In the genomic region with DNA sequence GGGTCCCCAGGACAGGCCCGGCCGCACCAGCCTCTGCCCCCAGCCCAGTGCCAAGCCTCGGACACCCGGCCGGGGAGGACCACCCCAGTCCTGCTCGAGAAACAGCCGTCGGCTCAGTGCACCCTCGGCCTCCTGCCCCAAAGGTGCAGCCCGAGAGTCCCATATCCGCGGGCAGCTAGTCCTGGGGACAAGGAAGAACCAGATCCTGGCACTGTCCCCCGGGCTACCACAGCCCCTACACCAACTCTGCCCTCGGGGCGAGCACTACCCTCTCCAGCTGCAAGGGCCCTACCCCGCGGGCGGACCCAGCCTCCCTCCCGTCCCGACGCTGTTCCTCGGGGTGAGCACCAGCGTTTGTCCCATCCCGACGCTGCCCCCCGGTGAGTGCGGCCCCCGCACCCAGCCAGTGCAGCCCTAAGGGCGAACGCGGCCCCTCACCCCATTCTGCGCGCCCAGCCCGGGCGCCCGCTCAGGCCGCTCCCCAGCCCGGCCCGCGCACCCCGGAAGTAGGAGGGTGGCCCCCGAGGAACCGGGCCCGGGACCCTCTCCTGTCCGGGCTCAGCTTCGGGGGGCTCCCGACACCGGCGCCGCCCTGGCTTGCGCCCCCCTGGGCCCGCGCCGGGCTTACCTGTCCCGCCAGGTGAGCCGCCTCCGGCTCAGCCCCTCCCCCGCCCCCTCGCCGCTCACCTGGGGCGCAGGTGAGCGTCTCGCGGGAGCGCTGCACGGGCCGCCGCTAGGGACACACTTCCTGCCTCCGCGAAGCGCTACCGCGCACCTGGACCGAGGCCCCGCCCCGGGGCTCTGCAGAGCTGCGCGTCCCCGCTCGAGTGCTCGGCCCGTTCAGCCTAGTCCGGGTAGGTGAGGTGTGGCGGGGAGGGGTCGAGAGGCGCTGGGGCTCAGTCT, we compare ENCODE assay signal across 2 cellular contexts.
A peak's percentile ranks its signal among the peaks of the same experiment; 100 is the strongest.
TF ChIP-seq lines count a peak whose summit lies in the region.

A gene with protein sequence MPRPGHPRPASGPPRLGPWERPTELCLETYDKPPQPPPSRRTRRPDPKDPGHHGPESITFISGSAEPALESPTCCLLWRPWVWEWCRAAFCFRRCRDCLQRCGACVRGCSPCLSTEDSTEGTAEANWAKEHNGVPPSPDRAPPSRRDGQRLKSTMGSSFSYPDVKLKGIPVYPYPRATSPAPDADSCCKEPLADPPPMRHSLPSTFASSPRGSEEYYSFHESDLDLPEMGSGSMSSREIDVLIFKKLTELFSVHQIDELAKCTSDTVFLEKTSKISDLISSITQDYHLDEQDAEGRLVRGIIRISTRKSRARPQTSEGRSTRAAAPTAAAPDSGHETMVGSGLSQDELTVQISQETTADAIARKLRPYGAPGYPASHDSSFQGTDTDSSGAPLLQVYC (minus strand): TSS at position 747 of the 903 bp plus-strand sequence. CDS start 8,088 bp downstream, outside the sequence.

TF ChIP-seq in HCT116, 20 proteins besides CTCF, POLR2A, EP300 and RAD21:
- TF ChIP-seq, protein P1, sequence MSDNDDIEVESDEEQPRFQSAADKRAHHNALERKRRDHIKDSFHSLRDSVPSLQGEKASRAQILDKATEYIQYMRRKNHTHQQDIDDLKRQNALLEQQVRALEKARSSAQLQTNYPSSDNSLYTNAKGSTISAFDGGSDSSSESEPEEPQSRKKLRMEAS (IDR thresholded peaks at IDR 0.05) = peak; percentile 81
- TF ChIP-seq POLR2AphosphoS5 (IDR thresholded peaks at IDR 0.05; ENCODE audit: low read depth, low read length) (peak; percentile 89), EGR1 (IDR thresholded peaks at IDR 0.05; ENCODE audit: low read depth) (peak; percentile 88), SIN3A (IDR thresholded peaks at IDR 0.05; ENCODE audit: low read depth) (peak; percentile 97), ZNF274 (IDR thresholded peaks at IDR 0.05; ENCODE audit: low read depth, low read length) (no peak), SP1 (IDR thresholded peaks at IDR 0.05; ENCODE audit: low read depth) (peak; percentile 74), EZH2phosphoT487 (IDR thresholded peaks at IDR 0.05; ENCODE audit: borderline replicate concordance) (no peak), CEBPB (IDR thresholded peaks at IDR 0.05; ENCODE audit: low read depth) (no peak), CBX3 (IDR thresholded peaks at IDR 0.05; ENCODE audit: low read depth) (peak; percentile 81; the same call in 1 of the 2 replicates), SRF (IDR thresholded peaks at IDR 0.05; ENCODE audit: low read depth) (no peak; the same call in 1 of the 2 replicates), YY1 (IDR thresholded peaks at IDR 0.05; ENCODE audit: extremely low read depth, insufficient replicate concordance, low read depth, low read length) (peak; percentile 81), ZFX (IDR thresholded peaks at IDR 0.05) (peak; percentile 92), TCF7L2 (IDR thresholded peaks at IDR 0.05; ENCODE audit: borderline replicate concordance, extremely low read depth, insufficient read depth, insufficient read length) (no peak), JUND (IDR thresholded peaks at IDR 0.05) (no peak), EZH2 (IDR thresholded peaks at IDR 0.05) (no peak), ELF1 (IDR thresholded peaks at IDR 0.05; ENCODE audit: borderline replicate concordance, low read depth) (peak; percentile 67; the same call in 1 of the 2 replicates), FOSL1 (IDR thresholded peaks at IDR 0.05; ENCODE audit: low read depth) (no peak)
- TF ChIP-seq, protein P2, sequence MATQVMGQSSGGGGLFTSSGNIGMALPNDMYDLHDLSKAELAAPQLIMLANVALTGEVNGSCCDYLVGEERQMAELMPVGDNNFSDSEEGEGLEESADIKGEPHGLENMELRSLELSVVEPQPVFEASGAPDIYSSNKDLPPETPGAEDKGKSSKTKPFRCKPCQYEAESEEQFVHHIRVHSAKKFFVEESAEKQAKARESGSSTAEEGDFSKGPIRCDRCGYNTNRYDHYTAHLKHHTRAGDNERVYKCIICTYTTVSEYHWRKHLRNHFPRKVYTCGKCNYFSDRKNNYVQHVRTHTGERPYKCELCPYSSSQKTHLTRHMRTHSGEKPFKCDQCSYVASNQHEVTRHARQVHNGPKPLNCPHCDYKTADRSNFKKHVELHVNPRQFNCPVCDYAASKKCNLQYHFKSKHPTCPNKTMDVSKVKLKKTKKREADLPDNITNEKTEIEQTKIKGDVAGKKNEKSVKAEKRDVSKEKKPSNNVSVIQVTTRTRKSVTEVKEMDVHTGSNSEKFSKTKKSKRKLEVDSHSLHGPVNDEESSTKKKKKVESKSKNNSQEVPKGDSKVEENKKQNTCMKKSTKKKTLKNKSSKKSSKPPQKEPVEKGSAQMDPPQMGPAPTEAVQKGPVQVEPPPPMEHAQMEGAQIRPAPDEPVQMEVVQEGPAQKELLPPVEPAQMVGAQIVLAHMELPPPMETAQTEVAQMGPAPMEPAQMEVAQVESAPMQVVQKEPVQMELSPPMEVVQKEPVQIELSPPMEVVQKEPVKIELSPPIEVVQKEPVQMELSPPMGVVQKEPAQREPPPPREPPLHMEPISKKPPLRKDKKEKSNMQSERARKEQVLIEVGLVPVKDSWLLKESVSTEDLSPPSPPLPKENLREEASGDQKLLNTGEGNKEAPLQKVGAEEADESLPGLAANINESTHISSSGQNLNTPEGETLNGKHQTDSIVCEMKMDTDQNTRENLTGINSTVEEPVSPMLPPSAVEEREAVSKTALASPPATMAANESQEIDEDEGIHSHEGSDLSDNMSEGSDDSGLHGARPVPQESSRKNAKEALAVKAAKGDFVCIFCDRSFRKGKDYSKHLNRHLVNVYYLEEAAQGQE (IDR thresholded peaks at IDR 0.05; ENCODE audit: low read depth) = no peak
- TF ChIP-seq, protein P3, sequence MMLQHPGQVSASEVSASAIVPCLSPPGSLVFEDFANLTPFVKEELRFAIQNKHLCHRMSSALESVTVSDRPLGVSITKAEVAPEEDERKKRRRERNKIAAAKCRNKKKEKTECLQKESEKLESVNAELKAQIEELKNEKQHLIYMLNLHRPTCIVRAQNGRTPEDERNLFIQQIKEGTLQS (IDR thresholded peaks at IDR 0.05) = no peak
- TF ChIP-seq, protein P4, sequence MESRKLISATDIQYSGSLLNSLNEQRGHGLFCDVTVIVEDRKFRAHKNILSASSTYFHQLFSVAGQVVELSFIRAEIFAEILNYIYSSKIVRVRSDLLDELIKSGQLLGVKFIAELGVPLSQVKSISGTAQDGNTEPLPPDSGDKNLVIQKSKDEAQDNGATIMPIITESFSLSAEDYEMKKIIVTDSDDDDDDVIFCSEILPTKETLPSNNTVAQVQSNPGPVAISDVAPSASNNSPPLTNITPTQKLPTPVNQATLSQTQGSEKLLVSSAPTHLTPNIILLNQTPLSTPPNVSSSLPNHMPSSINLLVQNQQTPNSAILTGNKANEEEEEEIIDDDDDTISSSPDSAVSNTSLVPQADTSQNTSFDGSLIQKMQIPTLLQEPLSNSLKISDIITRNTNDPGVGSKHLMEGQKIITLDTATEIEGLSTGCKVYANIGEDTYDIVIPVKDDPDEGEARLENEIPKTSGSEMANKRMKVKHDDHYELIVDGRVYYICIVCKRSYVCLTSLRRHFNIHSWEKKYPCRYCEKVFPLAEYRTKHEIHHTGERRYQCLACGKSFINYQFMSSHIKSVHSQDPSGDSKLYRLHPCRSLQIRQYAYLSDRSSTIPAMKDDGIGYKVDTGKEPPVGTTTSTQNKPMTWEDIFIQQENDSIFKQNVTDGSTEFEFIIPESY (IDR thresholded peaks at IDR 0.05; ENCODE audit: extremely low read depth, insufficient replicate concordance, low read length) = peak; percentile 99

TF ChIP-seq in K562, 482 proteins besides CTCF, POLR2A, EP300 and RAD21 (continues in another document):
- no peak for TF ChIP-seq MAFF (IDR thresholded peaks at IDR 0.05; ENCODE audit: low read length)
- TF ChIP-seq CTBP1 (IDR thresholded peaks at IDR 0.05; ENCODE audit: borderline replicate concordance) = peak; percentile 99
- peak; percentile 71 for TF ChIP-seq MYC (IDR thresholded peaks at IDR 0.05; ENCODE audit: low read depth, low read length)
- no peak for TF ChIP-seq MYC (CRISPR knock-in tag; IDR thresholded peaks at IDR 0.05; ENCODE audit: borderline replicate concordance, low read depth)
- TF ChIP-seq, protein P5, sequence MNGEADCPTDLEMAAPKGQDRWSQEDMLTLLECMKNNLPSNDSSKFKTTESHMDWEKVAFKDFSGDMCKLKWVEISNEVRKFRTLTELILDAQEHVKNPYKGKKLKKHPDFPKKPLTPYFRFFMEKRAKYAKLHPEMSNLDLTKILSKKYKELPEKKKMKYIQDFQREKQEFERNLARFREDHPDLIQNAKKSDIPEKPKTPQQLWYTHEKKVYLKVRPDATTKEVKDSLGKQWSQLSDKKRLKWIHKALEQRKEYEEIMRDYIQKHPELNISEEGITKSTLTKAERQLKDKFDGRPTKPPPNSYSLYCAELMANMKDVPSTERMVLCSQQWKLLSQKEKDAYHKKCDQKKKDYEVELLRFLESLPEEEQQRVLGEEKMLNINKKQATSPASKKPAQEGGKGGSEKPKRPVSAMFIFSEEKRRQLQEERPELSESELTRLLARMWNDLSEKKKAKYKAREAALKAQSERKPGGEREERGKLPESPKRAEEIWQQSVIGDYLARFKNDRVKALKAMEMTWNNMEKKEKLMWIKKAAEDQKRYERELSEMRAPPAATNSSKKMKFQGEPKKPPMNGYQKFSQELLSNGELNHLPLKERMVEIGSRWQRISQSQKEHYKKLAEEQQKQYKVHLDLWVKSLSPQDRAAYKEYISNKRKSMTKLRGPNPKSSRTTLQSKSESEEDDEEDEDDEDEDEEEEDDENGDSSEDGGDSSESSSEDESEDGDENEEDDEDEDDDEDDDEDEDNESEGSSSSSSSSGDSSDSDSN (IDR thresholded peaks at IDR 0.05; ENCODE audit: borderline replicate concordance in 1 of 2, low read depth in 2 of 2, low read length in 2 of 2) = 0 out of 4 replicates have a peak, but pooled peaks of 1 of the 2 experiments have one; percentile 41
- peak; percentile 66; the same call in 1 of the 2 replicates for TF ChIP-seq RB1 (IDR thresholded peaks at IDR 0.05; ENCODE audit: low read depth)
- no peak for TF ChIP-seq BRCA1 (IDR thresholded peaks at IDR 0.05)
- TF ChIP-seq BRCA1 (CRISPR knock-in tag; IDR thresholded peaks at IDR 0.05) = no peak
- peak; percentile 79 for TF ChIP-seq KDM5B (IDR thresholded peaks at IDR 0.05; ENCODE audit: insufficient replicate concordance, low read depth, low read length)
- peak; percentile 89 for TF ChIP-seq CXXC5 (CRISPR knock-in tag; IDR thresholded peaks at IDR 0.05)
- TF ChIP-seq CHD2 (IDR thresholded peaks at IDR 0.05; ENCODE audit: low read depth, low read length) = peak; percentile 43; the same call in 1 of the 2 replicates
- 0 out of 2 replicates have a peak, but pooled peaks have one; percentile 39 for TF ChIP-seq MIER1 (IDR thresholded peaks at IDR 0.05; ENCODE audit: low read depth)
- peak; percentile 72; the same call in 1 of the 2 replicates for TF ChIP-seq ZC3H4 (CRISPR knock-in tag; IDR thresholded peaks at IDR 0.05; ENCODE audit: borderline replicate concordance)
- TF ChIP-seq CAMTA2 (CRISPR knock-in tag; conservative IDR thresholded peaks at IDR 0.05) = no peak
- peak; percentile 55 for TF ChIP-seq HMGN3 (IDR thresholded peaks at IDR 0.05; ENCODE audit: borderline replicate concordance, extremely low read depth, insufficient read length, low read depth, low read length)
- TF ChIP-seq CREM (IDR thresholded peaks at IDR 0.05; ENCODE audit: low read depth) = no peak
- TF ChIP-seq SRSF3 (IDR thresholded peaks at IDR 0.05; ENCODE audit: insufficient read depth, low read length) = 0 out of 2 replicates have a peak, but pooled peaks have one; percentile 49
- no peak for TF ChIP-seq ETV5 (CRISPR knock-in tag; IDR thresholded peaks at IDR 0.05; ENCODE audit: low read depth)
- TF ChIP-seq PCBP1 (IDR thresholded peaks at IDR 0.05; ENCODE audit: low read depth, low read length, poor library complexity, severe bottlenecking) = peak; percentile 81
- TF ChIP-seq ESRRA (IDR thresholded peaks at IDR 0.05; ENCODE audit: borderline replicate concordance, low read depth) = peak; percentile 13; the same call in 1 of the 2 replicates
- TF ChIP-seq ZNF77 (CRISPR knock-in tag; IDR thresholded peaks at IDR 0.05) = no peak
- TF ChIP-seq BCL6 (CRISPR knock-in tag; IDR thresholded peaks at IDR 0.05) = no peak
- no peak for TF ChIP-seq SIX5 (IDR thresholded peaks at IDR 0.05; ENCODE audit: borderline replicate concordance in 1 of 2, insufficient read depth in 1 of 2, low read depth in 1 of 2, low read length in 2 of 2)
- no peak for TF ChIP-seq PCBP2 (IDR thresholded peaks at IDR 0.05; ENCODE audit: low read depth, low read length, poor library complexity, severe bottlenecking)
- TF ChIP-seq ELF1 (tag; IDR thresholded peaks at IDR 0.05) = peak; percentile 75
- no peak for TF ChIP-seq PHTF2 (CRISPR knock-in tag; IDR thresholded peaks at IDR 0.05)
- TF ChIP-seq, protein P6, sequence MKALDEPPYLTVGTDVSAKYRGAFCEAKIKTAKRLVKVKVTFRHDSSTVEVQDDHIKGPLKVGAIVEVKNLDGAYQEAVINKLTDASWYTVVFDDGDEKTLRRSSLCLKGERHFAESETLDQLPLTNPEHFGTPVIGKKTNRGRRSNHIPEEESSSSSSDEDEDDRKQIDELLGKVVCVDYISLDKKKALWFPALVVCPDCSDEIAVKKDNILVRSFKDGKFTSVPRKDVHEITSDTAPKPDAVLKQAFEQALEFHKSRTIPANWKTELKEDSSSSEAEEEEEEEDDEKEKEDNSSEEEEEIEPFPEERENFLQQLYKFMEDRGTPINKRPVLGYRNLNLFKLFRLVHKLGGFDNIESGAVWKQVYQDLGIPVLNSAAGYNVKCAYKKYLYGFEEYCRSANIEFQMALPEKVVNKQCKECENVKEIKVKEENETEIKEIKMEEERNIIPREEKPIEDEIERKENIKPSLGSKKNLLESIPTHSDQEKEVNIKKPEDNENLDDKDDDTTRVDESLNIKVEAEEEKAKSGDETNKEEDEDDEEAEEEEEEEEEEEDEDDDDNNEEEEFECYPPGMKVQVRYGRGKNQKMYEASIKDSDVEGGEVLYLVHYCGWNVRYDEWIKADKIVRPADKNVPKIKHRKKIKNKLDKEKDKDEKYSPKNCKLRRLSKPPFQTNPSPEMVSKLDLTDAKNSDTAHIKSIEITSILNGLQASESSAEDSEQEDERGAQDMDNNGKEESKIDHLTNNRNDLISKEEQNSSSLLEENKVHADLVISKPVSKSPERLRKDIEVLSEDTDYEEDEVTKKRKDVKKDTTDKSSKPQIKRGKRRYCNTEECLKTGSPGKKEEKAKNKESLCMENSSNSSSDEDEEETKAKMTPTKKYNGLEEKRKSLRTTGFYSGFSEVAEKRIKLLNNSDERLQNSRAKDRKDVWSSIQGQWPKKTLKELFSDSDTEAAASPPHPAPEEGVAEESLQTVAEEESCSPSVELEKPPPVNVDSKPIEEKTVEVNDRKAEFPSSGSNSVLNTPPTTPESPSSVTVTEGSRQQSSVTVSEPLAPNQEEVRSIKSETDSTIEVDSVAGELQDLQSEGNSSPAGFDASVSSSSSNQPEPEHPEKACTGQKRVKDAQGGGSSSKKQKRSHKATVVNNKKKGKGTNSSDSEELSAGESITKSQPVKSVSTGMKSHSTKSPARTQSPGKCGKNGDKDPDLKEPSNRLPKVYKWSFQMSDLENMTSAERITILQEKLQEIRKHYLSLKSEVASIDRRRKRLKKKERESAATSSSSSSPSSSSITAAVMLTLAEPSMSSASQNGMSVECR (CRISPR knock-in tag; IDR thresholded peaks at IDR 0.05) = peak; percentile 62
- TF ChIP-seq FIP1L1 (IDR thresholded peaks at IDR 0.05; ENCODE audit: low read depth, low read length, poor library complexity, severe bottlenecking) = peak; percentile 69
- TF ChIP-seq ZEB2 (IDR thresholded peaks at IDR 0.05) = peak; percentile 99
- TF ChIP-seq FOXM1 (IDR thresholded peaks at IDR 0.05; ENCODE audit: low read depth) = no peak
- 0 out of 2 replicates have a peak, but pooled peaks have one; percentile 22 for TF ChIP-seq FOXM1 (CRISPR knock-in tag; IDR thresholded peaks at IDR 0.05; ENCODE audit: low read depth)
